Comparison of ENCODE assay signal across 8 cellular contexts in the genomic region with DNA sequence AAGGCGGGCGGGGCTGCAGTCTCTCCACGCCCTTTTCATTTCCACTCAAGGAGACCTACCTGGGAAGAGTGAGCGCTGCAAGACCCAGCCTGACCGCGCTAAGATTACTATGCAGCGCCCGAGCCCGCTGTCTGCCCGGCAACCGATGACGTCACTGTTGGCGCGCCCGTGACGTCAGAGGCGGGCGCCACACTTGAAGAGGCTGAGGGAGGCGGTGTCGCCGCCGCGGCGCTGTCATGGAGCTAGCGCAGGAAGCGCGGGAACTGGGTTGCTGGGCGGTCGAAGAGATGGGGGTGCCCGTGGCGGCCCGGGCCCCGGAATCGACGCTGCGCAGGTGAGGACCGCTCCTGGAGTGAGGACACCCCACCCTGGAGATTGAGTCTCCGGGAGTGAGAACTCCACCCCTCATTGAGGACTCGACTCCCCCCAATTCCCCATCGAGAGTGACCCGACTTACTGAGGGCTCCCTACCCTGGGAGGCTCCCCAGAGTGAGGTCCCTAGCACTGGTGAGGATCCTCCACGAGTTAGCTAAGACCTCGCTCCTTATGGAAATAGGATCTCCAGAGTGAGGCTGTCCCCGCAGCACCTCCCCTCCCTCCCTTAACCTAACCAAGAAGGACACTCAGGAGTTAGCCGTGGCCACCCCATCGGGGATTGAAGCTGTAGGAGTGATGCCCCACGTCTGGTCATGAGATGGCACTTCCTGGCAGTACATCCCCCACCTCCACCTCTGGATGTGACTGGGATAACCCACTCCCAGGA. TPM values are rescaled to one million over a fixed set of nuclear protein-coding genes. Genes with fewer than 3 reads are reported as not detected.
DNase-seq lines count a peak whose midpoint lies in the region; ATAC-seq and TF ChIP-seq lines count a peak whose summit lies in the region.

A gene with protein sequence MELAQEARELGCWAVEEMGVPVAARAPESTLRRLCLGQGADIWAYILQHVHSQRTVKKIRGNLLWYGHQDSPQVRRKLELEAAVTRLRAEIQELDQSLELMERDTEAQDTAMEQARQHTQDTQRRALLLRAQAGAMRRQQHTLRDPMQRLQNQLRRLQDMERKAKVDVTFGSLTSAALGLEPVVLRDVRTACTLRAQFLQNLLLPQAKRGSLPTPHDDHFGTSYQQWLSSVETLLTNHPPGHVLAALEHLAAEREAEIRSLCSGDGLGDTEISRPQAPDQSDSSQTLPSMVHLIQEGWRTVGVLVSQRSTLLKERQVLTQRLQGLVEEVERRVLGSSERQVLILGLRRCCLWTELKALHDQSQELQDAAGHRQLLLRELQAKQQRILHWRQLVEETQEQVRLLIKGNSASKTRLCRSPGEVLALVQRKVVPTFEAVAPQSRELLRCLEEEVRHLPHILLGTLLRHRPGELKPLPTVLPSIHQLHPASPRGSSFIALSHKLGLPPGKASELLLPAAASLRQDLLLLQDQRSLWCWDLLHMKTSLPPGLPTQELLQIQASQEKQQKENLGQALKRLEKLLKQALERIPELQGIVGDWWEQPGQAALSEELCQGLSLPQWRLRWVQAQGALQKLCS (plus strand): TSS at position 177 of the 763 bp plus-strand sequence. CDS start 60 bp downstream, at position 237.

- H3K27me3 Mint-ChIP-seq in activated T-cell treated with anti-CD3 and anti-CD28 coated beads, Interleukin-2, amount 50 U/mL, for 72 hours (ENCODE audit: low read depth) = no peaks in the 10 kb centered on the region

- peak; percentile 67 for ATAC-seq in GM21786 (IDR thresholded peaks at IDR 0.05; ENCODE audit: unreplicated experiment)
- ATAC-seq in activated T-cell treated with anti-CD3 and anti-CD28 coated beads, Interleukin-2, amount 50 U/mL, for 72 hours (replicated peaks in 1 of 2) = peak; percentile 97 to 98

- TF ChIP-seq EP300 in esophagus muscularis mucosa (IDR thresholded peaks at IDR 0.05) = no peak

- DNase-seq in DMS79 (lab: John Stamatoyannopoulos, UW) = peak; percentile 89
- peak; percentile 86 to 87 for DNase-seq in Kasumi-1 (lab: John Stamatoyannopoulos, UW)
- DNase-seq in RKO (ENCODE audit: low spot score) = peak; percentile 94
- peak; percentile 95 to 98 for DNase-seq in activated T-cell treated with anti-CD3 and anti-CD28 coated beads, Interleukin-2, amount 50 U/mL, for 72 hours
- DNase-seq in esophagus muscularis mucosa (ENCODE audit: extremely low spot score) = peak; percentile 98
- DNase-seq in myocyte (ENCODE audit: low read depth) = peak; percentile 89
- peak; percentile 86 to 88 for DNase-seq in stimulated activated CD8-positive, alpha-beta memory T cell treated with anti-CD3 and anti-CD28 coated beads, Interleukin-7, amount 100 ng/mL, for 4 hours (ENCODE audit: low read depth in 2 of 2)

- H3K4me1 ChIP-seq in esophagus muscularis mucosa = peaks cover 10 to 21% (median 14%) of the 10 kb centered on the region in 4 donors

- peaks cover 27% of the 10 kb centered on the region for H3K4me1 Mint-ChIP-seq in activated T-cell treated with anti-CD3 and anti-CD28 coated beads, Interleukin-2, amount 50 U/mL, for 72 hours (ENCODE audit: low read depth)

- peak within 1 kb of the TSS; percentile 92 for H3K27ac Mint-ChIP-seq in activated T-cell treated with anti-CD3 and anti-CD28 coated beads, Interleukin-2, amount 50 U/mL, for 72 hours

- 1% methylated on average over 9 of the region's 47 CpGs for WGBS in esophagus muscularis mucosa

- peaks cover 0 to 7% (median 0%) of the 10 kb centered on the region in 4 donors for H3K27me3 ChIP-seq in esophagus muscularis mucosa

- peak within 1 kb of the TSS; percentile 66 to 79 (median 73) for H3K27ac ChIP-seq in esophagus muscularis mucosa (replicated peaks in 1 of 4)

- H3K4me3 Mint-ChIP-seq in activated T-cell treated with anti-CD3 and anti-CD28 coated beads, Interleukin-2, amount 50 U/mL, for 72 hours = peak within 1 kb of the TSS; percentile 87 to 91

- H3K9me3 Mint-ChIP-seq in activated T-cell treated with anti-CD3 and anti-CD28 coated beads, Interleukin-2, amount 50 U/mL, for 72 hours = peaks cover 7 to 8% of the 10 kb centered on the region in 2 donors

- peaks cover 0 to 28% (median 19%) of the 10 kb centered on the region in 4 donors for H3K36me3 ChIP-seq in esophagus muscularis mucosa

- H3K36me3 Mint-ChIP-seq in activated T-cell treated with anti-CD3 and anti-CD28 coated beads, Interleukin-2, amount 50 U/mL, for 72 hours (ENCODE audit: insufficient read depth in 2 of 2) = peaks cover 9 to 18% of the 10 kb centered on the region in 2 donors

- no peak for TF ChIP-seq POLR2A in esophagus muscularis mucosa (IDR thresholded peaks at IDR 0.05; ENCODE audit: low read depth)

- peaks cover 0 to 9% (median 3%) of the 10 kb centered on the region in 4 donors for H3K9me3 ChIP-seq in esophagus muscularis mucosa

- intact Hi-C loops in esophagus muscularis mucosa (cut with DNase I) = loop anchor here (5.0 kb wide), 1 partner anchor 65 kb away; a partner anchor contains a TSS

- TF ChIP-seq CTCF in esophagus muscularis mucosa (IDR thresholded peaks at IDR 0.05) = peak in 1 of 3 experiments; percentile 31

- peak within 1 kb of the TSS; percentile 74 to 91 (median 80) for H3K4me3 ChIP-seq in esophagus muscularis mucosa

RNA-seq across cellular contexts. Expression of the gene that starts here (rescaled TPM):
- 10 to 100 TPM; 39.2 to 55.3 TPM for total RNA-seq in activated T-cell treated with anti-CD3 and anti-CD28 coated beads, Interleukin-2, amount 50 U/mL, for 72 hours
- 1 to 10 TPM; 3.7 to 4.7 (median 4.3) TPM for total RNA-seq in esophagus muscularis mucosa
- 4.8 and 6.5 TPM in 2 replicates for total RNA-seq in myocyte
- polyA plus RNA-seq in myocyte (2012) = 7.2 TPM

Comparison
In these comparisons a context has a peak if more than half of its experiments do, and no peak if none do; other contexts are left out.
1. Peak in every context shown above with its lines: DNase-seq, ATAC-seq, H3K4me3 ChIP-seq and H3K27ac ChIP-seq.